Comparison of ENCODE assay signal across 1 cellular context in the genomic region with DNA sequence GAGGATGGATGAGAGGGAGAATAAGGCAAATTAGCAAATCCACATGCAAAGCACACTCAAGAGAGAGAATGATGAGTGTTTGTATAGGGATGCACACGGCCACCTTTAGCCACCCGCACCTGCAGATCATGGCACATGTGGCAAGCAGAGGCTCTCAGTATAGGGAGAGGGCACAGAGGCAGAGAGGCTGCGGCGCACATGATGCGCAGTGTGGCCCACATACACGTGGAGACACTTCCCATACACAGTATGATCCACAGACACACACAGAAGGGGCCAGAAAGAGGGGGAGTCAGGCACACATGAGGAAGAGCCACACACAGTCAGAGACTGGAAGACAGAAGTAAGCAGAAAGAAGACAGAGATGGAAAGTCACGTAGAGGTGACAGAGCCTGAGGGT.
TF ChIP-seq lines count a peak whose summit lies in the region.

No MANE protein-coding gene starts in this region.

TF ChIP-seq in K562, 482 proteins besides CTCF, POLR2A, EP300 and RAD21:
- no peak for TF ChIP-seq SMARCA5 (IDR thresholded peaks at IDR 0.05)
- no peak for TF ChIP-seq EHMT2 (IDR thresholded peaks at IDR 0.05)
